In the genomic region with DNA sequence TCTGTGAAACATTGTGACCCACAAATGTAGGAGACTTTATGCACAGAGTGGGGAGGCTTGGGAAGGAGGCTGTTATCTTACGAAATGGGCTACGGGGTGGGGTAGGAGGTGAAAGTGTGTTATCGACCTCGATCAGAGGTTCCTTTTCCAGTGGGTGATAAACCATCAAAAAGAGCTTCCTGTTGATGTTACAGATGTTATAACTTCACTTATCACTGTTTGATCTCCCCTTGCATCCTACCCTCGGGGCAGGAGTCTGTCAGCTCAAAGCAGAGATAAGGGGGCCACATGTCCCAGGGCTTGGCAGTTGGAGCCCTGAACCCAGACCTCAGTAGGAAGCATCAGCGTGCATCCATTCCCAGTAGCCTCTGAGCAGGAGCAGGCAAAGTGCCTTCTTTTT, we compare ENCODE assay signal across 1 cellular context.
A peak's percentile ranks its signal among the peaks of the same experiment; 100 is the strongest.
TF ChIP-seq lines count a peak whose summit lies in the region.

No MANE protein-coding gene starts in this region.

TF ChIP-seq in K562, 482 proteins besides CTCF, POLR2A, EP300 and RAD21:
- TF ChIP-seq, protein P1, sequence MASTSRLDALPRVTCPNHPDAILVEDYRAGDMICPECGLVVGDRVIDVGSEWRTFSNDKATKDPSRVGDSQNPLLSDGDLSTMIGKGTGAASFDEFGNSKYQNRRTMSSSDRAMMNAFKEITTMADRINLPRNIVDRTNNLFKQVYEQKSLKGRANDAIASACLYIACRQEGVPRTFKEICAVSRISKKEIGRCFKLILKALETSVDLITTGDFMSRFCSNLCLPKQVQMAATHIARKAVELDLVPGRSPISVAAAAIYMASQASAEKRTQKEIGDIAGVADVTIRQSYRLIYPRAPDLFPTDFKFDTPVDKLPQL (IDR thresholded peaks at IDR 0.05; ENCODE audit: extremely low read depth, insufficient read length): no peak
- TF ChIP-seq ZNF347 (CRISPR knock-in tag; IDR thresholded peaks at IDR 0.05; ENCODE audit: low read depth) (no peak), TEAD1 (CRISPR knock-in tag; IDR thresholded peaks at IDR 0.05) (peak in 1 of 2 experiments; percentile 42; a peak in 1 of 4 replicates), RFX7 (CRISPR knock-in tag; IDR thresholded peaks at IDR 0.05) (no peak), VEZF1 (CRISPR knock-in tag; IDR thresholded peaks at IDR 0.05) (peak; percentile 56; the same call in 1 of the 2 replicates), CTBP1 (IDR thresholded peaks at IDR 0.05; ENCODE audit: borderline replicate concordance) (0 out of 2 replicates have a peak, but pooled peaks have one; percentile 32), ZNF766 (CRISPR knock-in tag; conservative IDR thresholded peaks at IDR 0.05) (0 out of 2 replicates have a peak, but pooled peaks have one; percentile 35), ZNF318 (IDR thresholded peaks at IDR 0.05; ENCODE audit: borderline replicate concordance in 1 of 2, low read depth in 1 of 2) (no peak), ZBTB34 (CRISPR knock-in tag; IDR thresholded peaks at IDR 0.05) (no peak)
